Comparison of ENCODE assay signal across 8 cellular contexts in genomic region chr11:36289226-36289852, GRCh38. TPM values are rescaled to one million over a fixed set of nuclear protein-coding genes. Genes with fewer than 3 reads are reported as not detected.
DNase-seq lines count a peak whose midpoint lies in the region; ATAC-seq, FAIRE-seq and TF ChIP-seq lines count a peak whose summit lies in the region.

Gene COMMD9, minus strand, starts transcription at chr11:36289424. Its CDS starts 12 bp downstream, at chr11:36289412.

- peak within 1 kb of the TSS; percentile 85 to 99 for H3K4me3 ChIP-seq in kidney (ENCODE audit: low read length in 2 of 2)

- no peak for TF ChIP-seq CTCF in chondrocyte (IDR thresholded peaks at IDR 0.05)
- no peak for TF ChIP-seq CTCF in kidney (IDR thresholded peaks at IDR 0.05; ENCODE audit: borderline replicate concordance, extremely low read depth, insufficient read depth)

- peaks cover 0 to 4% of the 10 kb centered on the region in 2 donors for H3K4me1 ChIP-seq in kidney (ENCODE audit: control insufficient read depth in 1 of 2, insufficient read depth in 1 of 2, low read depth in 1 of 2, low read length in 2 of 2)

- DNase-seq in AG20443 (ENCODE audit: low spot score) (peak; percentile 99), NCI-H510A (lab: John Stamatoyannopoulos, UW) (peak; percentile 78), chondrocyte (ENCODE audit: low spot score) (peak; percentile 97), kidney (peak; percentile 98)
- peak; percentile 87 to 92 for DNase-seq in activated CD4-positive, alpha-beta T cell treated with anti-CD3 and anti-CD28 coated beads for 24 hours (ENCODE audit: low read depth in 2 of 2)
- DNase-seq in stimulated activated CD4-positive, alpha-beta T cell treated with anti-CD3 and anti-CD28 coated beads, Interleukin-15, amount 100 ng/mL, for 24 hours, result peak; percentile 97

- H3K9me3 ChIP-seq in kidney (ENCODE audit: control insufficient read depth in 1 of 2, low read length in 2 of 2), result no peaks in the 10 kb centered on the region

- H3K27ac ChIP-seq in kidney (ENCODE audit: low read depth in 2 of 2, low read length in 2 of 2), result no peak within 1 kb of the TSS

- no peaks in the 10 kb centered on the region for H3K9me3 Mint-ChIP-seq in chondrocyte (ENCODE audit: low read depth)

- intact Hi-C loops in kidney (cut with DNase I), result no loop called here

- peak; percentile 100 for ATAC-seq in HG03432 (IDR thresholded peaks at IDR 0.05; ENCODE audit: unreplicated experiment)

- H3K27me3 Mint-ChIP-seq in chondrocyte (ENCODE audit: low read depth), result no peaks in the 10 kb centered on the region

- H3K36me3 ChIP-seq in kidney (ENCODE audit: control insufficient read depth in 1 of 2, insufficient read depth in 2 of 2, low read length in 2 of 2), result no peaks in the 10 kb centered on the region

- peaks cover 23% of the 10 kb centered on the region for H3K4me1 Mint-ChIP-seq in chondrocyte (ENCODE audit: low read depth)

- H3K36me3 Mint-ChIP-seq in chondrocyte (ENCODE audit: low read depth), result no peaks in the 10 kb centered on the region

- H3K4me3 Mint-ChIP-seq in chondrocyte (ENCODE audit: unreplicated experiment), result peak within 1 kb of the TSS; percentile 92

- H3K9ac ChIP-seq in kidney (ENCODE audit: low read length in 2 of 2), result peak within 1 kb of the TSS; percentile 72 to 84

- H3K27ac Mint-ChIP-seq in chondrocyte (ENCODE audit: unreplicated experiment), result peak within 1 kb of the TSS; percentile 92

- FAIRE-seq in kidney (lab: Jason Lieb, UNC), result peak; percentile 54

- TF ChIP-seq POLR2A in GM19099 (IDR thresholded peaks at IDR 0.05; ENCODE audit: extremely low read depth, insufficient read length, low read depth), result peak; percentile 72

RNA-seq across cellular contexts. Expression of gene COMMD9, which starts in this region (rescaled TPM):
- total RNA-seq in chondrocyte (52.5 to 71.0 TPM (median 54.6 TPM) in 3 replicates), kidney (64.7 TPM)
- 182 TPM for polyA plus RNA-seq in kidney (ENCODE audit: insufficient read depth, low read depth, low replicate concordance)
